ENCODE assay signal across 2 cellular contexts in genomic region chr6:17965397-17965796, GRCh38.
TF ChIP-seq lines count a peak whose summit lies in the region.

No MANE protein-coding gene starts in this region.

TF ChIP-seq in IMR-90, 13 proteins besides CTCF, POLR2A, EP300 and RAD21:
- TF ChIP-seq NFE2L2 (IDR thresholded peaks at IDR 0.05; ENCODE audit: low read depth, low read length) (no peak), RFX5 (IDR thresholded peaks at IDR 0.05; ENCODE audit: low read depth, low read length) (no peak), FOS (IDR thresholded peaks at IDR 0.05; ENCODE audit: low read depth, low read length) (no peak), USF2 (IDR thresholded peaks at IDR 0.05; ENCODE audit: low read depth, low read length) (no peak), CHD1 (IDR thresholded peaks at IDR 0.05; ENCODE audit: low read depth, low read length) (no peak), MAFK (IDR thresholded peaks at IDR 0.05; ENCODE audit: low read depth, low read length) (no peak), MXI1 (IDR thresholded peaks at IDR 0.05; ENCODE audit: borderline replicate concordance, low read depth, low read length) (no peak), ELK1 (IDR thresholded peaks at IDR 0.05; ENCODE audit: borderline replicate concordance, low read depth, low read length) (no peak), SMC3 (IDR thresholded peaks at IDR 0.05; ENCODE audit: low read depth, low read length) (no peak), MAZ (IDR thresholded peaks at IDR 0.05; ENCODE audit: borderline replicate concordance, low read depth, low read length) (no peak), CEBPB (IDR thresholded peaks at IDR 0.05; ENCODE audit: low read depth, low read length) (no peak), RCOR1 (IDR thresholded peaks at IDR 0.05; ENCODE audit: insufficient replicate concordance, low read length) (no peak)

TF ChIP-seq in K562, 482 proteins besides CTCF, POLR2A, EP300 and RAD21:
- TF ChIP-seq SMAD2 (IDR thresholded peaks at IDR 0.05; ENCODE audit: low read depth, low read length) = no peak
- TF ChIP-seq KAT7 (CRISPR knock-in tag; IDR thresholded peaks at IDR 0.05; ENCODE audit: borderline replicate concordance) = no peak
- TF ChIP-seq ARID1B (IDR thresholded peaks at IDR 0.05) = peak; percentile 23; the same call in 1 of the 2 replicates
- TF ChIP-seq BACH1 (tag; IDR thresholded peaks at IDR 0.05) = no peak
- no peak for TF ChIP-seq ZNF165 (CRISPR knock-in tag; IDR thresholded peaks at IDR 0.05; ENCODE audit: borderline replicate concordance)
- no peak for TF ChIP-seq DDX20 (tag; IDR thresholded peaks at IDR 0.05; ENCODE audit: low read depth)
- 0 out of 2 replicates have a peak, but pooled peaks have one; percentile 10 for TF ChIP-seq C11orf30 (IDR thresholded peaks at IDR 0.05; ENCODE audit: low read depth)
- peak; percentile 30 for TF ChIP-seq DACH1 (IDR thresholded peaks at IDR 0.05; ENCODE audit: partially characterized antibody)
